Comparison of ENCODE assay signal across 8 cellular contexts in the genomic region with DNA sequence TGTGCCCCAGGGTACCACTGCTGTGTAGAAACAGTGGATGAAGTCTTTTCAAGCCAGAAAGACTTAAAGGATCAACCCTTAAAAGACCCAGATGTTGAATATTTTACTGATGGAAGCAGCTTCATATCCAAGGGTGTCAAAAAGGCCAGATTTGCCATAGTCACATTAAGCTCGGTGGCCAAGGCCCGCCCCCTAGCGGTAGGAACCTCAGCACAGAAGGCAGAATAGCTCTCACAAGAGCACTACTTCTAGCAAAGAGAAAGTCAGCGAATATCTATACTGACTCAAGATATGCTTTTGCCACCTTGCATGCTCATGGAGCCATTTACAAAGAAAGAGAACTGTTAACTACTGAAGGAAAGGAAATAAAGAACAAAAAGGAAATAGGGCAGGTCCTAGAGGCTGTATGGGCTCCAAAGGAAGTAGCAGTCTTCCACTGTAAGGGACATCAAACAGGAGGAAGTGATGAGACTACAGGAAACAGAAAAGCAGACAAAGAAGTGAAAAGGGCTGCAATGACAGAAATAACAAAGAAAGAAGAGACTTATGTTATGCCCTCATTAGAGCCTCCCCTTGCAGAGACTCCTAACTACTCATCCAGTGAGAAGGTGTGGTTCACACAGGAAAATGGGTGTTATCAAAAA.
DNase-seq lines count a peak whose midpoint lies in the region; ATAC-seq and TF ChIP-seq lines count a peak whose summit lies in the region.

No MANE protein-coding gene starts in this region.

- TF ChIP-seq CTCF in heart right ventricle (IDR thresholded peaks at IDR 0.05) (peak in 8 of 9 donors; percentile 17 to 59 (median 56)), HFF-Myc (IDR thresholded peaks at IDR 0.05; ENCODE audit: low read depth, low read length, missing control alignments) (peak; percentile 75)

- H3K4me3 ChIP-seq in heart right ventricle (no peak overlapping the region), HFF-Myc (replicated peaks; ENCODE audit: low read depth, low read length) (no peak overlapping the region)

- WGBS in heart right ventricle, 2 donors, result 33 to 59% methylated on average over 4 of the region's 4 CpGs

- no peaks in the 10 kb centered on the region for H3K36me3 ChIP-seq in heart right ventricle

- peaks cover 0 to 9% (median 0%) of the 10 kb centered on the region in 11 donors for H3K9me3 ChIP-seq in heart right ventricle

- H3K27ac ChIP-seq in heart right ventricle, result no peak overlapping the region

- ATAC-seq in heart right ventricle (no peak), Right ventricle myocardium inferior (no peak)
- ATAC-seq in stimulated activated naive B cell treated with anti-CD40 and anti-IgM and Interleukin-4, amounts not matched to agents 10 μg/mL and 1 μg/mL and 100 μg/mL, for 72 hours (replicated peaks), result peak; percentile 33 to 37

- H3K4me1 Mint-ChIP-seq in stimulated activated naive B cell treated with anti-CD40 and anti-IgM and Interleukin-4, amounts not matched to agents 10 μg/mL and 1 μg/mL and 100 μg/mL, for 72 hours, result peaks cover 37 to 58% of the 10 kb centered on the region in 2 donors

- H3K4me1 ChIP-seq in heart right ventricle, result no peaks in the 10 kb centered on the region

- no peaks in the 10 kb centered on the region for H3K27me3 Mint-ChIP-seq in stimulated activated naive B cell treated with anti-CD40 and anti-IgM and Interleukin-4, amounts not matched to agents 10 μg/mL and 1 μg/mL and 100 μg/mL, for 72 hours

- H3K4me3 Mint-ChIP-seq in stimulated activated naive B cell treated with anti-CD40 and anti-IgM and Interleukin-4, amounts not matched to agents 10 μg/mL and 1 μg/mL and 100 μg/mL, for 72 hours, result no peak overlapping the region

- peak in 1 of 2 donors; percentile 16 for DNase-seq in heart right ventricle
- DNase-seq in Right ventricle myocardium inferior (ENCODE audit: missing footprints), result no peak
- peak; percentile 11 for DNase-seq in HFF-Myc (ENCODE audit: extremely low read depth, low read depth)
- DNase-seq in NCI-H1048 (lab: John Stamatoyannopoulos, UW), result peak; percentile 18
- DNase-seq in activated CD8-positive, alpha-beta memory T cell treated with anti-CD3 and anti-CD28 coated beads, Interleukin-2, amount 50 U/mL, for 4 hours, result peak; percentile 22
- DNase-seq in inferior parietal cortex (ENCODE audit: extremely low spot score), result peak; percentile 62
- no peak for DNase-seq in stimulated activated naive B cell treated with anti-CD40 and anti-IgM and Interleukin-4, amounts not matched to agents 10 μg/mL and 1 μg/mL and 100 μg/mL, for 72 hours
- DNase-seq in activated effector memory CD4-positive, alpha-beta T cell treated with anti-CD3 and anti-CD28 coated beads, Interleukin-2, amount 50 U/mL, for 16 hours, result no peak

- peaks cover 5 to 7% of the 10 kb centered on the region in 2 donors for H3K9me3 Mint-ChIP-seq in stimulated activated naive B cell treated with anti-CD40 and anti-IgM and Interleukin-4, amounts not matched to agents 10 μg/mL and 1 μg/mL and 100 μg/mL, for 72 hours

- intact Hi-C loops in heart right ventricle (cut with DNase I), result loop anchor here in 1 of 10 donors (10.0 kb wide), 1 partner anchor 65 kb away; no protein-coding TSS in a partner anchor
- intact Hi-C loops in Right ventricle myocardium inferior (cut with DNase I), result no loop called here

- H3K27me3 ChIP-seq in heart right ventricle, result no peaks in the 10 kb centered on the region

- no peak overlapping the region for H3K27ac Mint-ChIP-seq in stimulated activated naive B cell treated with anti-CD40 and anti-IgM and Interleukin-4, amounts not matched to agents 10 μg/mL and 1 μg/mL and 100 μg/mL, for 72 hours

- peaks cover 2 to 4% of the 10 kb centered on the region in 2 donors for H3K36me3 Mint-ChIP-seq in stimulated activated naive B cell treated with anti-CD40 and anti-IgM and Interleukin-4, amounts not matched to agents 10 μg/mL and 1 μg/mL and 100 μg/mL, for 72 hours

Comparison
In these comparisons a context has a peak if more than half of its experiments do, and no peak if none do; other contexts are left out.
1. ATAC-seq: peak in stimulated activated naive B cell treated with anti-CD40 and anti-IgM and Interleukin-4, amounts not matched to agents 10 μg/mL and 1 μg/mL and 100 μg/mL, for 72 hours (2 of 2); none in heart right ventricle (0 of 8) and Right ventricle myocardium inferior (single experiment).
2. DNase-seq: peak in HFF-Myc (single experiment), NCI-H1048 (single experiment), activated CD8-positive, alpha-beta memory T cell treated with anti-CD3 and anti-CD28 coated beads, Interleukin-2, amount 50 U/mL, for 4 hours (single experiment) and inferior parietal cortex (single experiment); none in Right ventricle myocardium inferior (single experiment), stimulated activated naive B cell treated with anti-CD40 and anti-IgM and Interleukin-4, amounts not matched to agents 10 μg/mL and 1 μg/mL and 100 μg/mL, for 72 hours (single experiment) and activated effector memory CD4-positive, alpha-beta T cell treated with anti-CD3 and anti-CD28 coated beads, Interleukin-2, amount 50 U/mL, for 16 hours (single experiment).